Comparison of ENCODE assay signal across 1 cellular context in genomic region chrX:155612312-155613224, GRCh38.
TF ChIP-seq lines count a peak whose summit lies in the region.

TSS of gene SPRY3 (plus strand) at chrX:155612586.
TSS of gene TMLHE (minus strand) at chrX:155612952. CDS start at chrX:155545276, 67,676 bp downstream.

TF ChIP-seq in GM12878, 131 proteins besides CTCF, POLR2A, EP300 and RAD21 (continued from another document):
- TF ChIP-seq CREM (IDR thresholded peaks at IDR 0.05; ENCODE audit: low read depth), result 0 out of 2 replicates have a peak, but pooled peaks have one; percentile 28
- TF ChIP-seq POLR2AphosphoS5 (IDR thresholded peaks at IDR 0.05; ENCODE audit: low read length), result peak; percentile 41; the same call in 1 of the 2 replicates
- TF ChIP-seq MXI1 (IDR thresholded peaks at IDR 0.05; ENCODE audit: low read depth, low read length), result no peak
- TF ChIP-seq ZNF274 (IDR thresholded peaks at IDR 0.05; ENCODE audit: insufficient read depth, insufficient read length), result no peak
- peak in 1 of 2 experiments; percentile 33; a peak in 1 of 4 replicates for TF ChIP-seq BHLHE40 (IDR thresholded peaks at IDR 0.05; ENCODE audit: borderline replicate concordance in 1 of 2, low read depth in 2 of 2, low read length in 1 of 2)
